Comparison of ENCODE assay signal across 26 cellular contexts in the genomic region with DNA sequence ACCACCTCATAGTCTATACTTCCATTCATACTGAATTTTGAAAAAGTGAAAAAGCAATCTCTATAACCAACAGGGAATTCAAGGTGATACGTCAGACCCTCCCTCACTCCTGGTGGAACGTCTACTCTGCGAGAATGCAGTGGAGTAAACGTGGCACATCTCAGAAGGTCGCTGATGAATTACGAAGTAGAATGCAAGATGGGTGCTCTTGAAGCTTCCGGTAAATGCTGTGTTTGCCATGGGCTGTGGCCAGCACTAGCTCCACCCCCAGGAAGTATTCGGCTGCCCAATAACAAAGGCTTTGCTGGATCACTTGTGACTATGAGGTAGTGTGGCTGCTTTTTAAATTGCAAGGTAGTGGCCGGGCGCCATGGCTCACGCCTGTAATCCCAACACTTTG.
DNase-seq lines count a peak whose midpoint lies in the region; ATAC-seq, FAIRE-seq and TF ChIP-seq lines count a peak whose summit lies in the region.
"Had no signal": no experiment of that assay in that cellular context is flagged by ENCODE, and none has a peak within 500 bp of the region (broad histone marks: within the 10 kb centered on the region; RNA-seq: fewer than 3 reads in every experiment).

No MANE protein-coding gene starts in this region.

- no peaks in the 10 kb centered on the region for H3K9me1 ChIP-seq in K562 (ENCODE audit: control insufficient read depth, insufficient read depth, low read length)

- POLR2A ChIA-PET in K562 (lab: Yijun Ruan, JAX) = interaction anchor here (1.2 kb wide), 1 partner anchor 11 kb away, joined by 3 read pairs; no protein-coding TSS in a partner anchor

- WGBS in K562 (ENCODE audit: insufficient coverage, low coverage, missing lambda C conversion rate) = under 1% methylated on average over 9 of the region's 11 CpGs

- peaks cover 19% of the 10 kb centered on the region for H3K36me3 Mint-ChIP-seq in GM23338 (ENCODE audit: low read depth)
- H3K36me3 Mint-ChIP-seq in osteocyte (ENCODE audit: unreplicated experiment) = peaks cover 33% of the 10 kb centered on the region
- peaks cover 21% of the 10 kb centered on the region for H3K36me3 Mint-ChIP-seq in type B pancreatic cell
- H3K36me3 Mint-ChIP-seq: CD8-positive, alpha-beta T cell had no signal

- peaks cover 29% of the 10 kb centered on the region for H3K4me1 Mint-ChIP-seq in GM23338
- H3K4me1 Mint-ChIP-seq in osteocyte (ENCODE audit: unreplicated experiment) = peaks cover 53% of the 10 kb centered on the region
- H3K4me1 Mint-ChIP-seq in type B pancreatic cell (ENCODE audit: unreplicated experiment) = peaks cover 38% of the 10 kb centered on the region

- no peak for TF ChIP-seq CTCF in GM23338 (conservative IDR thresholded peaks at IDR 0.05; ENCODE audit: low read depth in 2 of 2)
- no peak for TF ChIP-seq CTCF in K562 (IDR thresholded peaks at IDR 0.05 in 2 of 3, conservative IDR thresholded peaks at IDR 0.05 in 1 of 3; ENCODE audit: insufficient read depth in 2 of 3, low read depth in 1 of 3, low read length in 3 of 3)
- TF ChIP-seq CTCF in osteocyte (IDR thresholded peaks at IDR 0.05) = no peak
- TF ChIP-seq CTCF in type B pancreatic cell (conservative IDR thresholded peaks at IDR 0.05) = no peak

- CTCF ChIA-PET in K562 (lab: Yijun Ruan, JAX; ENCODE audit: low intra/inter-chr PET ratio) = no interaction called here

- H3K9me3 ChIP-seq in K562 (replicated peaks; ENCODE audit: control insufficient read depth, insufficient read depth, low read depth, low read length) = 0 out of 2 replicates have a peak, but pooled peaks cover 2% of the 10 kb centered on the region
- H3K9me3 ChIP-seq: A549 had no signal

- peaks cover 25% of the 10 kb centered on the region for H3K9me3 Mint-ChIP-seq in GM23338
- peaks cover 4% of the 10 kb centered on the region for H3K9me3 Mint-ChIP-seq in osteocyte (ENCODE audit: unreplicated experiment)
- peaks cover 5% of the 10 kb centered on the region for H3K9me3 Mint-ChIP-seq in type B pancreatic cell

- intact Hi-C loops in K562 (cut with micrococcal nuclease) = no loop called here

- H3K27me3 ChIP-seq in GM23338 (ENCODE audit: insufficient read depth) (no peaks in the 10 kb centered on the region), K562 (ENCODE audit: control insufficient read depth in 2 of 2, insufficient read depth in 2 of 2, low read length in 2 of 2) (peaks cover 7 to 15% of the 10 kb centered on the region in 2 experiments)
- H3K27me3 ChIP-seq: BLaER1 treated with 17β-estradiol and CSF1 and Interleukin-3, amounts not matched to agents 10 nM and 100 nM had no signal

- H3K4me3 ChIP-seq in GM23338 (no peak overlapping the region), K562 (no peak overlapping the region)
- H3K4me3 ChIP-seq: A549; BLaER1 treated with 17β-estradiol and CSF1 and Interleukin-3, amounts not matched to agents 10 nM and 100 nM; GM12878 had no signal

- no peaks in the 10 kb centered on the region for H4K20me1 ChIP-seq in GM23338 (replicated peaks; ENCODE audit: insufficient read depth)
- H4K20me1 ChIP-seq in K562 (replicated peaks; ENCODE audit: control insufficient read depth, insufficient read depth, low read length) = no peaks in the 10 kb centered on the region
- H4K20me1 ChIP-seq: BLaER1 treated with 17β-estradiol and CSF1 and Interleukin-3, amounts not matched to agents 10 nM and 100 nM had no signal

- no peak overlapping the region for H3K9ac ChIP-seq in K562 (ENCODE audit: insufficient read depth in 1 of 2, low read depth in 2 of 2, low read length in 2 of 2)
- H3K9ac ChIP-seq: BLaER1 treated with 17β-estradiol and CSF1 and Interleukin-3, amounts not matched to agents 10 nM and 100 nM had no signal

- H3F3A ChIP-seq in GM23338 (replicated peaks; ENCODE audit: low read depth) = peaks cover 13% of the 10 kb centered on the region; the same call in 1 of the 2 replicates

- TF ChIP-seq POLR2A in K562 (conservative IDR thresholded peaks at IDR 0.05) = no peak

- H3K9me2 ChIP-seq in GM23338 (ENCODE audit: insufficient read depth) = no peaks in the 10 kb centered on the region

- H3K79me2 ChIP-seq in GM23338 (replicated peaks; ENCODE audit: insufficient read depth) (peaks cover 5% of the 10 kb centered on the region; the same call in 1 of the 2 replicates), K562 (ENCODE audit: control insufficient read depth, insufficient read depth, low read length) (no peaks in the 10 kb centered on the region)

- no TSS peak for BruUV-seq in K562 (replicated peaks; lab: Mats Ljungman, UMichigan)

- in situ Hi-C loops in K562 (cut with MboI) = no loop called here

- ATAC-seq in GM23338 = no peak
- ATAC-seq in K562 = peak; percentile 91
- ATAC-seq: A549; CD8-positive, alpha-beta T cell; GM12878 had no signal

- peak; percentile 65 for FAIRE-seq in K562 (lab: Jason Lieb, UNC)
- FAIRE-seq: A549, GM12878, GM12892, GM18507 had no signal

- TF ChIP-seq EP300 in K562 (IDR thresholded peaks at IDR 0.05; ENCODE audit: low read length) = no peak

- H3K27me3 Mint-ChIP-seq in GM23338 (ENCODE audit: insufficient read depth, low read depth, poor library complexity) (peaks cover 8% of the 10 kb centered on the region), osteocyte (ENCODE audit: unreplicated experiment) (no peaks in the 10 kb centered on the region), type B pancreatic cell (no peaks in the 10 kb centered on the region)
- H3K27me3 Mint-ChIP-seq: CD4-positive, alpha-beta T cell had no signal

- no peak overlapping the region for H2AFZ ChIP-seq in GM23338
- peak overlapping the region; percentile 57; the same call in 1 of the 2 replicates for H2AFZ ChIP-seq in K562 (ENCODE audit: low read depth, low read length)

- peak overlapping the region; percentile 63 for H3K27ac Mint-ChIP-seq in GM23338
- H3K27ac Mint-ChIP-seq in osteocyte (ENCODE audit: unreplicated experiment) = peak overlapping the region; percentile 41
- no peak overlapping the region for H3K27ac Mint-ChIP-seq in type B pancreatic cell
- H3K27ac Mint-ChIP-seq: B cell; CD4-positive, alpha-beta T cell; CD8-positive, alpha-beta T cell had no signal

- H3K4me1 ChIP-seq in GM23338 (ENCODE audit: insufficient read depth) = peaks cover 24% of the 10 kb centered on the region
- H3K4me1 ChIP-seq in K562 (replicated peaks in 1 of 2; ENCODE audit: control insufficient read depth in 2 of 2, insufficient read depth in 2 of 2, low read length in 2 of 2) = no peaks in the 10 kb centered on the region
- H3K4me1 ChIP-seq: A549 had no signal

- H3K36me3 ChIP-seq in GM23338 (ENCODE audit: insufficient read depth) (no peaks in the 10 kb centered on the region; the same call in 1 of the 2 replicates), K562 (ENCODE audit: control insufficient read depth, insufficient read depth, low read length) (no peaks in the 10 kb centered on the region)
- H3K36me3 ChIP-seq: BLaER1 treated with 17β-estradiol and CSF1 and Interleukin-3, amounts not matched to agents 10 nM and 100 nM had no signal

- H3K4me3 Mint-ChIP-seq in GM23338 = no peak overlapping the region
- no peak overlapping the region for H3K4me3 Mint-ChIP-seq in osteocyte (ENCODE audit: unreplicated experiment)
- H3K4me3 Mint-ChIP-seq in type B pancreatic cell = no peak overlapping the region
- H3K4me3 Mint-ChIP-seq: B cell; CD4-positive, alpha-beta T cell; CD8-positive, alpha-beta T cell had no signal

- H3K27ac ChIP-seq in GM23338 (ENCODE audit: low read depth) (no peak overlapping the region), K562 (ENCODE audit: extremely low read depth, low read depth, low read length) (no peak overlapping the region)
- H3K27ac ChIP-seq: 22Rv1; A549; BLaER1 treated with 17β-estradiol and CSF1 and Interleukin-3, amounts not matched to agents 10 nM and 100 nM; C4-2B had no signal

- DNase-seq in GM23338 (ENCODE audit: low spot score) = peak; percentile 37
- DNase-seq in K562 (ENCODE audit: extremely low read depth in 1 of 4, low spot score in 3 of 4) = peak in 2 of 4 experiments; percentile 21 to 30
- DNase-seq in islet precursor cell = peak; percentile 40
- DNase-seq in osteocyte (ENCODE audit: extremely low spot score, unreplicated experiment) = no peak
- no peak for DNase-seq in type B pancreatic cell (ENCODE audit: extremely low spot score, unreplicated experiment)
- no peak for DNase-seq in NCI-H2081 treated with DMSO at 0.1 percent for 48 hours (lab: John Stamatoyannopoulos, UW)
- DNase-seq in globus pallidus (ENCODE audit: low spot score) = no peak
- no peak for DNase-seq in COR-L47 (lab: John Stamatoyannopoulos, UW)
- DNase-seq: AML-193; CD4-positive, alpha-beta T cell; CD8-positive, alpha-beta T cell; DMS 273 treated with DMSO at 0.1 percent for 48 hours; DMS153; DMS53; DMS79; DND-41; EL; GDM1 had no signal

- H3K4me2 ChIP-seq in GM23338 = no peak overlapping the region
- H3K4me2 ChIP-seq in K562 (ENCODE audit: insufficient read depth, low read length) = peak overlapping the region; percentile 58
- H3K4me2 ChIP-seq: A549; BLaER1 treated with 17β-estradiol and CSF1 and Interleukin-3, amounts not matched to agents 10 nM and 100 nM had no signal

- no peak for TF ChIP-seq RAD21 in K562 (CRISPR knock-in tag; conservative IDR thresholded peaks at IDR 0.05 in 1 of 2, IDR thresholded peaks at IDR 0.05 in 1 of 2)

TF ChIP-seq in K562, 482 proteins besides CTCF, POLR2A, EP300 and RAD21 (continues in another document):
- TF ChIP-seq PHF20 (IDR thresholded peaks at IDR 0.05; ENCODE audit: partially characterized antibody) = no peak

Comparison
In these comparisons a context has a peak if more than half of its experiments do, and no peak if none do; other contexts are left out.
1. DNase-seq: peak in GM23338 (single experiment) and islet precursor cell (single experiment); none in osteocyte (single experiment), type B pancreatic cell (single experiment), NCI-H2081 treated with DMSO at 0.1 percent for 48 hours (single experiment), globus pallidus (single experiment) and COR-L47 (single experiment).